24 cellular contexts compared by ENCODE assay signal in the genomic region with DNA sequence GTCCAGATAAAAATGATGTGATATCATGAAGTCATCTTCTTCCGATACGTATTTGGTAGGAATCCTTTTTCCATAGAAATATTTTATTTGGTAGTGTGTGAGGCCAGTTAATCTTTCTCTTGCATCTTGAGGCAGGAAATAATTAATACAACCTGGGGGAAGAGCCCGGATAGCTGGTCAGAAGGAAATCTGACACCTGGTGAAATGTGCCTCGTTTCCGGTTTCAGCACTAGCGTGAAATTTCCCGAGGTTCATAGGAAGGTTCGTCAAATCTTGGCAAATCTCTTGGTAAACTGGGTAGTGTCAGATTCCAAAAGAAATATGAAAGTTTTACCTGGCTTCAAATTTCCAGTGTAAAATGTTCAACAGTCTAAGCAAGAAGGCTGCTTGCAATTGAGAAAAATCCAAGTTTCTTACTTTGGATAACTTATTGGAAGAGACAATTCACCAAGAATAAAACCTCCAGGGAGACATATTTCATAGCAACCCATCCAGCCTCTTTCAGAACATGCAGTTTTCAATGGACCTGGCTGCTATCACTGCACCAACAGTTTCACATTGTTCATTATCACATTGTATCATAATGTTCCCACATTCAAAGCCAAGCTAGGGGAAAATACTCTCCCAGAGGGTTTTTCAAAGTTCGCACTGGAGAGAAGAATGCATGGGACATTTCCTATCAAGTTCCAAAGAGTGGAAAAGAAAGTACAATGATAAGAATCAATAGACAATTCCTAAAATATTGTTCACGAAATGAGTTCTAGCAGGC.
DNase-seq lines count a peak whose midpoint lies in the region; ATAC-seq lines count a peak whose summit lies in the region.
"Had no signal": no experiment of that assay in that cellular context is flagged by ENCODE, and none has a peak within 500 bp of the region (broad histone marks: within the 10 kb centered on the region; RNA-seq: fewer than 3 reads in every experiment).

No MANE protein-coding gene starts in this region.

- no peak overlapping the region for H3K4me3 ChIP-seq in SJCRH30

- H3K4me1 ChIP-seq in SJCRH30 = peaks cover 18% of the 10 kb centered on the region
- H3K4me1 ChIP-seq: BE2C had no signal

- ATAC-seq in sciatic nerve = peak; percentile 36
- ATAC-seq: HCT116, Panc1 had no signal

- DNase-seq in NCI-H748 (lab: John Stamatoyannopoulos, UW; ENCODE audit: unreplicated experiment) (peak; percentile 7), NCI-H748 treated with DMSO at 0.1 percent for 48 hours (lab: John Stamatoyannopoulos, UW) (no peak), SJCRH30 (peak; percentile 48 to 79), kidney tubule cell (ENCODE audit: low spot score) (peak; percentile 13), sciatic nerve (ENCODE audit: low spot score) (no peak), amygdala (lab: John Stamatoyannopoulos, UW) (no peak), NCI-H2107 treated with DMSO at 0.1 percent for 48 hours (lab: John Stamatoyannopoulos, UW; ENCODE audit: unreplicated experiment) (no peak)
- DNase-seq: ACHN; BE2C; CD8-positive, alpha-beta memory T cell; DMS 273 treated with DMSO at 0.1 percent for 48 hours; EL; GF-D8; IMR-90; MM.1S; NCI-H2029; NCI-H446 treated with DMSO at 0.1 percent for 48 hours; NCI-H526; SIG-M5 had no signal

- no peaks in the 10 kb centered on the region for H3K27me3 ChIP-seq in SJCRH30
- H3K27me3 ChIP-seq: BE2C had no signal

- peak overlapping the region; percentile 50 for H3K27ac ChIP-seq in SJCRH30
- H3K27ac ChIP-seq: 22Rv1, KMS-11, RWPE1 had no signal

- H3K36me3 ChIP-seq in SJCRH30 = no peaks in the 10 kb centered on the region
- H3K36me3 ChIP-seq: BE2C had no signal

- no peaks in the 10 kb centered on the region; the same call in 1 of the 2 replicates for H3K9me3 ChIP-seq in SJCRH30 (replicated peaks)
- H3K9me3 ChIP-seq: BE2C had no signal

- intact Hi-C loops in sciatic nerve (cut with DNase I) = no loop called here

Comparison
In these comparisons a context has a peak if more than half of its experiments do, and no peak if none do; other contexts are left out.
1. DNase-seq: peak in NCI-H748 (single experiment), SJCRH30 (2 of 2) and kidney tubule cell (single experiment); none in NCI-H748 treated with DMSO at 0.1 percent for 48 hours (single experiment), sciatic nerve (single experiment), amygdala (0 of 56) and NCI-H2107 treated with DMSO at 0.1 percent for 48 hours (single experiment).